In genomic region chr21:44471996-44472395, GRCh38 we compare ENCODE assay signal across 35 cellular contexts.
"Had no signal": no experiment of that assay in that cellular context is flagged by ENCODE, and none has a peak within 500 bp of the region (broad histone marks: within the 10 kb centered on the region; RNA-seq: fewer than 3 reads in every experiment).

No MANE protein-coding gene starts in this region.

- DNase-seq: activated B cell treated with CpG ODN at 0.5 μM for 24 hours; activated CD4-positive, alpha-beta memory T cell treated with anti-CD3 and anti-CD28 coated beads for 36 hours; activated CD4-positive, alpha-beta T cell treated with anti-CD3 and anti-CD28 coated beads for 4 hours; activated CD4-positive, alpha-beta T cell treated with anti-CD3 and anti-CD28 coated beads, Interleukin-2, amount 10 ng/mL, durations not matched to agents 24 days and 14 days; activated CD4-positive, alpha-beta T cell treated with anti-CD3 and anti-CD28 coated beads, Interleukin-2, amount 50 U/mL, for 1 hour; activated CD4-positive, alpha-beta T cell treated with anti-CD3 and anti-CD28 coated beads, Interleukin-2, amount 50 U/mL, for 4 hours; activated CD4-positive, CD25-positive, alpha-beta regulatory T cell treated with anti-CD3 and anti-CD28 coated beads, Interleukin-2, amount 50 U/mL, for 72 hours; activated CD8-positive, alpha-beta memory T cell treated with anti-CD3 and anti-CD28 coated beads, Interleukin-2, amount 50 U/mL, for 4 hours; activated CD8-positive, alpha-beta T cell treated with anti-CD3 and anti-CD28 coated beads for 36 hours; activated effector memory CD4-positive, alpha-beta T cell treated with anti-CD3 and anti-CD28 coated beads, Interleukin-2, amount 50 U/mL, for 16 hours; activated gamma-delta T cell treated with Interleukin-2 at 50 U/mL for 16 hours; activated naive CD4-positive, alpha-beta T cell; activated naive CD4-positive, alpha-beta T cell treated with anti-CD3 and anti-CD28 coated beads for 36 hours; activated naive CD8-positive, alpha-beta T cell treated with anti-CD3 and anti-CD28 coated beads, Interleukin-2, amount 10 ng/mL, durations not matched to agents 7 days and 5 days; activated naive CD8-positive, alpha-beta T cell treated with anti-CD3 and anti-CD28 coated beads, Interleukin-2, amount 50 U/mL, for 24 hours; activated T-cell treated with anti-CD3 and anti-CD28 coated beads for 4 hours; activated T-cell treated with anti-CD3 and anti-CD28 coated beads, Interleukin-2, amount 50 U/mL, for 1 hour; activated T-cell treated with anti-CD3 and anti-CD28 coated beads, Interleukin-2, amount 50 U/mL, for 4 hours; activated T-cell treated with anti-CD3 and anti-CD28 coated beads, Interleukin-2, amount 50 U/mL, for 72 hours; amygdala; anterior cingulate cortex; central memory CD4-positive, alpha-beta T cell; T-helper 1 cell; T-helper 2 cell; T-helper 9 cell had no signal

- H3K4me1 Mint-ChIP-seq: activated B cell treated with CpG ODN at 0.5 μM for 24 hours; activated CD4-positive, alpha-beta T cell treated with anti-CD3 and anti-CD28 coated beads, Interleukin-2, amount 10 ng/mL, durations not matched to agents 24 days and 14 days; activated naive CD4-positive, alpha-beta T cell treated with anti-CD3 and anti-CD28 coated beads, Interleukin-2, amount 50 U/mL, for 24 hours; activated naive CD8-positive, alpha-beta T cell treated with anti-CD3 and anti-CD28 coated beads, Interleukin-2, amount 10 ng/mL, durations not matched to agents 7 days and 5 days; activated naive CD8-positive, alpha-beta T cell treated with anti-CD3 and anti-CD28 coated beads, Interleukin-2, amount 50 U/mL, for 24 hours; activated T-helper 17 cell treated with anti-CD3 and anti-CD28 coated beads, Interleukin-2, amount 50 U/mL, for 72 hours; brain had no signal

- H3K27ac ChIP-seq: ascending aorta, breast epithelium, VCaP had no signal

- H3K27me3 ChIP-seq: ascending aorta, breast epithelium had no signal

- H3K9me3 ChIP-seq: ascending aorta, breast epithelium had no signal

- H3K27me3 Mint-ChIP-seq: activated CD4-positive, alpha-beta memory T cell treated with anti-CD3 and anti-CD28 coated beads for 36 hours; activated CD8-positive, alpha-beta T cell treated with anti-CD3 and anti-CD28 coated beads for 36 hours; activated naive CD4-positive, alpha-beta T cell treated with anti-CD3 and anti-CD28 coated beads, Interleukin-2, amount 50 U/mL, for 24 hours; activated naive CD8-positive, alpha-beta T cell; activated naive CD8-positive, alpha-beta T cell treated with anti-CD3 and anti-CD28 coated beads, Interleukin-2, amount 50 U/mL, for 24 hours; activated T-helper 17 cell treated with anti-CD3 and anti-CD28 coated beads, Interleukin-2, amount 50 U/mL, for 72 hours; brain had no signal

- H3K36me3 Mint-ChIP-seq: activated CD4-positive, alpha-beta memory T cell treated with anti-CD3 and anti-CD28 coated beads for 36 hours; activated naive CD4-positive, alpha-beta T cell treated with anti-CD3 and anti-CD28 coated beads, Interleukin-2, amount 50 U/mL, for 24 hours; activated naive CD8-positive, alpha-beta T cell; activated naive CD8-positive, alpha-beta T cell treated with anti-CD3 and anti-CD28 coated beads, Interleukin-2, amount 10 ng/mL, durations not matched to agents 7 days and 5 days; brain had no signal

- H3K4me3 ChIP-seq: ascending aorta, breast epithelium had no signal

- ATAC-seq: activated CD8-positive, alpha-beta T cell treated with anti-CD3 and anti-CD28 coated beads for 36 hours; activated naive CD8-positive, alpha-beta T cell treated with anti-CD3 and anti-CD28 coated beads, Interleukin-2, amount 50 U/mL, for 24 hours; activated T-cell treated with anti-CD3 and anti-CD28 coated beads, Interleukin-2, amount 50 U/mL, for 4 hours; activated T-cell treated with anti-CD3 and anti-CD28 coated beads, Interleukin-2, amount 50 U/mL, for 72 hours; activated T-helper 17 cell treated with anti-CD3 and anti-CD28 coated beads, Interleukin-2, amount 50 U/mL, for 72 hours had no signal

- H3K36me3 ChIP-seq: ascending aorta, breast epithelium had no signal

- H3K27ac Mint-ChIP-seq: activated B cell treated with CpG ODN at 0.5 μM for 24 hours; activated CD4-positive, alpha-beta memory T cell treated with anti-CD3 and anti-CD28 coated beads for 36 hours; activated CD4-positive, alpha-beta T cell treated with anti-CD3 and anti-CD28 coated beads, Interleukin-2, amount 10 ng/mL, durations not matched to agents 24 days and 14 days; activated CD8-positive, alpha-beta T cell treated with anti-CD3 and anti-CD28 coated beads for 36 hours; activated naive CD4-positive, alpha-beta T cell treated with anti-CD3 and anti-CD28 coated beads for 36 hours; activated naive CD4-positive, alpha-beta T cell treated with anti-CD3 and anti-CD28 coated beads, Interleukin-2, amount 50 U/mL, for 24 hours; activated naive CD8-positive, alpha-beta T cell; activated naive CD8-positive, alpha-beta T cell treated with anti-CD3 and anti-CD28 coated beads, Interleukin-2, amount 10 ng/mL, durations not matched to agents 7 days and 5 days; activated naive CD8-positive, alpha-beta T cell treated with anti-CD3 and anti-CD28 coated beads, Interleukin-2, amount 50 U/mL, for 24 hours; activated T-cell treated with anti-CD3 and anti-CD28 coated beads, Interleukin-2, amount 50 U/mL, for 72 hours; activated T-helper 1 cell treated with anti-CD3 and anti-CD28 coated beads, Interleukin-12 subunit alpha, Interleukin-12 subunit beta, Interleukin-2, Interleukin-4 antibody, amounts not matched to agents 30 ng/mL and 10 ng/mL and 1 ng/mL, durations not matched to agents 14 hours and 24 hours and 36 hours; activated T-helper 17 cell treated with anti-CD3 and anti-CD28 coated beads, Interleukin-2, amount 50 U/mL, for 72 hours; brain; T-helper 1 cell treated with Interleukin-12 subunit alpha and Interleukin-12 subunit beta and Interleukin-4 antibody, amounts not matched to agents 30 μg/mL and 1 μg/mL, for 36 hours; T-helper 2 cell treated with Interferon-gamma antibody and Interleukin-4, amounts not matched to agents 5 μg/mL and 100 μg/mL, for 36 hours had no signal

- H3K4me3 Mint-ChIP-seq: activated B cell treated with CpG ODN at 0.5 μM for 24 hours; activated CD4-positive, alpha-beta memory T cell treated with anti-CD3 and anti-CD28 coated beads for 36 hours; activated CD4-positive, alpha-beta T cell treated with anti-CD3 and anti-CD28 coated beads, Interleukin-2, amount 10 ng/mL, durations not matched to agents 24 days and 14 days; activated CD8-positive, alpha-beta T cell treated with anti-CD3 and anti-CD28 coated beads for 36 hours; activated naive CD4-positive, alpha-beta T cell treated with anti-CD3 and anti-CD28 coated beads for 36 hours; activated naive CD4-positive, alpha-beta T cell treated with anti-CD3 and anti-CD28 coated beads, Interleukin-2, amount 50 U/mL, for 24 hours; activated naive CD8-positive, alpha-beta T cell; activated naive CD8-positive, alpha-beta T cell treated with anti-CD3 and anti-CD28 coated beads, Interleukin-2, amount 10 ng/mL, durations not matched to agents 7 days and 5 days; activated naive CD8-positive, alpha-beta T cell treated with anti-CD3 and anti-CD28 coated beads, Interleukin-2, amount 50 U/mL, for 24 hours; activated T-cell treated with anti-CD3 and anti-CD28 coated beads, Interleukin-2, amount 50 U/mL, for 4 hours; activated T-cell treated with anti-CD3 and anti-CD28 coated beads, Interleukin-2, amount 50 U/mL, for 72 hours; activated T-helper 1 cell treated with anti-CD3 and anti-CD28 coated beads, Interleukin-12 subunit alpha, Interleukin-12 subunit beta, Interleukin-2, Interleukin-4 antibody, amounts not matched to agents 30 ng/mL and 10 ng/mL and 1 ng/mL, durations not matched to agents 14 hours and 24 hours and 36 hours; activated T-helper 17 cell treated with anti-CD3 and anti-CD28 coated beads, Interleukin-2, amount 50 U/mL, for 72 hours; brain; T-helper 1 cell treated with Interleukin-12 subunit alpha and Interleukin-12 subunit beta and Interleukin-4 antibody, amounts not matched to agents 30 μg/mL and 1 μg/mL, for 36 hours; T-helper 2 cell treated with Interferon-gamma antibody and Interleukin-4, amounts not matched to agents 5 μg/mL and 100 μg/mL, for 36 hours had no signal

- H3K9me3 Mint-ChIP-seq: activated B cell treated with CpG ODN at 0.5 μM for 24 hours; activated CD4-positive, alpha-beta memory T cell treated with anti-CD3 and anti-CD28 coated beads for 36 hours; activated CD4-positive, alpha-beta T cell treated with anti-CD3 and anti-CD28 coated beads, Interleukin-2, amount 10 ng/mL, durations not matched to agents 24 days and 14 days; activated CD8-positive, alpha-beta T cell treated with anti-CD3 and anti-CD28 coated beads for 36 hours; activated naive CD4-positive, alpha-beta T cell treated with anti-CD3 and anti-CD28 coated beads for 36 hours; activated naive CD4-positive, alpha-beta T cell treated with anti-CD3 and anti-CD28 coated beads, Interleukin-2, amount 50 U/mL, for 24 hours; activated naive CD8-positive, alpha-beta T cell treated with anti-CD3 and anti-CD28 coated beads, Interleukin-2, amount 10 ng/mL, durations not matched to agents 7 days and 5 days; activated naive CD8-positive, alpha-beta T cell treated with anti-CD3 and anti-CD28 coated beads, Interleukin-2, amount 50 U/mL, for 24 hours; activated T-cell treated with anti-CD3 and anti-CD28 coated beads, Interleukin-2, amount 50 U/mL, for 4 hours; activated T-cell treated with anti-CD3 and anti-CD28 coated beads, Interleukin-2, amount 50 U/mL, for 72 hours; activated T-helper 1 cell treated with anti-CD3 and anti-CD28 coated beads, Interleukin-12 subunit alpha, Interleukin-12 subunit beta, Interleukin-2, Interleukin-4 antibody, amounts not matched to agents 30 ng/mL and 10 ng/mL and 1 ng/mL, durations not matched to agents 14 hours and 24 hours and 36 hours; activated T-helper 17 cell treated with anti-CD3 and anti-CD28 coated beads, Interleukin-2, amount 50 U/mL, for 72 hours; brain; T-helper 1 cell treated with Interleukin-12 subunit alpha and Interleukin-12 subunit beta and Interleukin-4 antibody, amounts not matched to agents 30 μg/mL and 1 μg/mL, for 36 hours; T-helper 2 cell treated with Interferon-gamma antibody and Interleukin-4, amounts not matched to agents 5 μg/mL and 100 μg/mL, for 36 hours had no signal

- H3K4me1 ChIP-seq: ascending aorta, breast epithelium had no signal
